In the genomic region with DNA sequence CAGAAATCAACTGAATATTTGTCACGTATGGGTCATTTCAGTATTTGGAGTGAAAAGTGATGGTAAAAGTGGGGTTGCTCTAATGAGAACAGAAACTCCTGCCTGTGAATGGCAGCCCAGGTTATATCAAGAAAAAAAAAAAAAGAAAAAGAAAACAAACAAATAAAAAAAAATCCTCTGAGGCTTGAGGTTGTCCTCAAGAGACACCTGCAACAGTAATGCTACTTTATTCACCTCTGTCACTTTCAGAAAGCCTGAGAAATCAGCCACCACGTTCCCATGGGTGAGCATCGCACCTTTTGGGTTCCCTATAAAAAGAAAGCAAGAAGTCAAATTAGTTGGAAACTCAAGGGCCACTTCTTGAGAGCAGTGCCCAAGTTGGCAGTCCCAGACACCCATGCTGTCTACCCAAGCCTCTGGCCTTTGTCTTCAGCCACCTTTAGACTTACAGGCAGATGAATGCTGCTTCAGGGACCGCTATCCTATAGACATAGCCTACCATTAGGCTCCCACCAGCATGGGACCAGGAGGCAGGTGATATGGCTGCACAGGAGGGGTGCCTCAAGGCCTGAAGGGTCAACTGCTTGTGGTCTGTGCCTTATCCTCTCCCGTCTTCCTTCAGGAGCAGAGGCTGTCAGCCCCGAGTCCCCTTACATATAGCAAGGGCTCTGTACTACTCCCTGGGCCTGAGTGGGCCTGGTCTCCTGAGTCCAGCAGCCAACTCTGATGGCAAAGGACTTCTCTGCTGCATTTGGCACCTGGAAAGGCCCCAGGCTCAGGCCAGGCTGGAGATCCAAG, we compare ENCODE assay signal across 19 cellular contexts. TPM values are rescaled to one million over a fixed set of nuclear protein-coding genes. Genes with fewer than 3 reads are reported as not detected.
DNase-seq lines count a peak whose midpoint lies in the region; ATAC-seq, FAIRE-seq and TF ChIP-seq lines count a peak whose summit lies in the region.
"Had no signal": no experiment of that assay in that cellular context is flagged by ENCODE, and none has a peak within 500 bp of the region (broad histone marks: within the 10 kb centered on the region; RNA-seq: fewer than 3 reads in every experiment).

No MANE protein-coding gene starts in this region.

- no peak overlapping the region for H3K14ac ChIP-seq in H1 (ENCODE audit: insufficient read length)

- H2BK120ac ChIP-seq in H1 (replicated peaks; ENCODE audit: low read depth, low read length): no peak overlapping the region

- no peak for ATAC-seq in Right ventricle myocardium superior (ENCODE audit: poor library complexity)
- peak; percentile 50 for ATAC-seq in HG03439 (IDR thresholded peaks at IDR 0.05; ENCODE audit: unreplicated experiment)
- ATAC-seq: activated CD4-positive, alpha-beta T cell treated with anti-CD3 and anti-CD28 coated beads for 36 hours; body of pancreas; left colon; sciatic nerve had no signal

- no peak overlapping the region for H2BK5ac ChIP-seq in H1 (ENCODE audit: low read depth, low read length)

- CTCF ChIA-PET in H1 (lab: Charles Lee; ENCODE audit: partially characterized antibody): interaction anchor here (1.4 kb wide), 1 partner anchor 31 kb away, joined by 4 read pairs; no protein-coding TSS in a partner anchor

- TF ChIP-seq CTCF in H1 (IDR thresholded peaks at IDR 0.05; ENCODE audit: control extremely low read depth in 1 of 3, insufficient read depth in 1 of 3, low read depth in 1 of 3, low read length in 3 of 3): no peak

- no peak overlapping the region for H3K56ac ChIP-seq in H1 (replicated peaks; ENCODE audit: insufficient read length, low read depth, low read length)

- H2BK15ac ChIP-seq in H1 (ENCODE audit: low read length): no peak overlapping the region

- no peak overlapping the region for H3K9ac ChIP-seq in H1 (replicated peaks in 1 of 4; ENCODE audit: extremely low read depth in 1 of 4, low read depth in 3 of 4, low read length in 3 of 4)

- no peaks in the 10 kb centered on the region for H3K79me1 ChIP-seq in H1 (ENCODE audit: low read depth, low read length)

- no peak overlapping the region for H4K5ac ChIP-seq in H1 (ENCODE audit: insufficient read length, low read depth, low read length)

- no peak for TF ChIP-seq POLR2A in H1 (IDR thresholded peaks at IDR 0.05; ENCODE audit: control extremely low read depth in 1 of 2, low read depth in 2 of 2, low read length in 2 of 2)

- FAIRE-seq in H1 (lab: Jason Lieb, UNC): no peak

- no peaks in the 10 kb centered on the region for H3K27me3 ChIP-seq in H1 (replicated peaks in 1 of 4; ENCODE audit: control insufficient read depth in 3 of 4, extremely low read depth in 1 of 4, insufficient read depth in 3 of 4, low read length in 3 of 4)
- H3K27me3 ChIP-seq: body of pancreas, colonic mucosa had no signal

- H3K23me2 ChIP-seq in H1 (ENCODE audit: low read depth, low read length): peaks cover 5% of the 10 kb centered on the region; the same call in 1 of the 2 replicates

- peak overlapping the region; percentile 75; the same call in 1 of the 2 replicates for H2BK12ac ChIP-seq in H1 (ENCODE audit: low read depth, low read length)

- 85% methylated on average over 6 of the region's 6 CpGs; no CpG with 5 or more reads in 1 of the 2 experiments for WGBS in H1 (ENCODE audit: extremely low coverage in 1 of 2, insufficient coverage in 1 of 2, insufficient read length in 1 of 2, insufficient replicate concordance in 2 of 2, low coverage in 1 of 2, low lambda C conversion rate in 2 of 2, missing lambda C conversion rate in 1 of 2), 2 experiments

- no peak overlapping the region for H2AFZ ChIP-seq in H1 (ENCODE audit: low read length)

- no peaks in the 10 kb centered on the region for H3K9me3 ChIP-seq in H1 (ENCODE audit: insufficient read depth in 2 of 2, low read depth in 1 of 2, low read length in 1 of 2)
- H3K9me3 ChIP-seq: body of pancreas, colonic mucosa had no signal

- POLR2A ChIA-PET in H1 (lab: Charles Lee; ENCODE audit: partially characterized antibody): no interaction called here

- no peak overlapping the region for H2BK20ac ChIP-seq in H1 (ENCODE audit: low read length)

- H4K91ac ChIP-seq in H1 (replicated peaks; ENCODE audit: insufficient read length, low read length): peak overlapping the region; percentile 34

- no peak overlapping the region for H3K4me3 ChIP-seq in H1 (ENCODE audit: extremely low read depth in 1 of 4, insufficient read depth in 2 of 4, low read depth in 3 of 4, low read length in 4 of 4)
- H3K4me3 ChIP-seq: body of pancreas, colonic mucosa had no signal

- peak; percentile 65 for DNase-seq in cardiac septum (ENCODE audit: low spot score)
- no peak for DNase-seq in Right ventricle myocardium superior
- no peak for DNase-seq in H1 (ENCODE audit: low read depth in 1 of 2, low spot score in 2 of 2)
- DNase-seq in ureter (ENCODE audit: low spot score): peak; percentile 23
- DNase-seq in NCI-H82 (lab: John Stamatoyannopoulos, UW): no peak
- no peak for DNase-seq in GOT3 (lab: John Stamatoyannopoulos, UW)
- no peak for DNase-seq in DMS53 (lab: John Stamatoyannopoulos, UW)
- DNase-seq: activated CD4-positive, alpha-beta T cell treated with anti-CD3 and anti-CD28 coated beads for 36 hours; activated naive CD4-positive, alpha-beta T cell treated with Interleukin-2 at 50 U/mL for 16 hours; body of pancreas; colonic mucosa; GF-D8; glutamatergic neuron; left colon; NCI-H146; nephron progenitor cell had no signal

- H3K79me2 ChIP-seq in H1 (ENCODE audit: control insufficient read depth in 1 of 2, insufficient read depth in 2 of 2, low read length in 2 of 2): no peaks in the 10 kb centered on the region

- no peak overlapping the region for H3K4ac ChIP-seq in H1 (replicated peaks; ENCODE audit: insufficient read length, low read depth, low read length)

- H4K20me1 ChIP-seq in H1 (replicated peaks in 1 of 2; ENCODE audit: control insufficient read depth in 1 of 2, insufficient read depth in 2 of 2, low read length in 2 of 2): no peaks in the 10 kb centered on the region

- no peaks in the 10 kb centered on the region for H3K36me3 ChIP-seq in H1 (ENCODE audit: control insufficient read depth in 2 of 4, insufficient read depth in 4 of 4, low read length in 3 of 4)
- H3K36me3 ChIP-seq: colonic mucosa had no signal

- intact Hi-C loops in cardiac septum (cut with DNase I) (no loop called here), Right ventricle myocardium superior (cut with DNase I) (no loop called here)

- no peak overlapping the region for H3K27ac ChIP-seq in H1 (ENCODE audit: low read depth, low read length)
- H3K27ac ChIP-seq: body of pancreas, colonic mucosa had no signal

- H2AK5ac ChIP-seq in H1 (ENCODE audit: low read depth, low read length): no peak overlapping the region

- no peak overlapping the region for H3K18ac ChIP-seq in H1 (ENCODE audit: extremely low read depth, low read length)

- H4K8ac ChIP-seq in H1 (ENCODE audit: extremely low read depth, insufficient read depth, low read length): no peak overlapping the region

- TF ChIP-seq EP300 in H1 (IDR thresholded peaks at IDR 0.05; ENCODE audit: borderline replicate concordance in 1 of 2, low read depth in 2 of 2, low read length in 2 of 2): no peak

- no peak overlapping the region for H3K23ac ChIP-seq in H1 (ENCODE audit: insufficient read length)

- no peak overlapping the region for H3K4me2 ChIP-seq in H1 (ENCODE audit: insufficient read depth in 1 of 2, low read depth in 2 of 2, low read length in 2 of 2)

- TF ChIP-seq RAD21 in H1 (IDR thresholded peaks at IDR 0.05 in 1 of 2, conservative IDR thresholded peaks at IDR 0.05 in 1 of 2; ENCODE audit: low read depth in 2 of 2, low read length in 2 of 2): no peak

- H3K4me1 ChIP-seq in H1 (replicated peaks in 1 of 4; ENCODE audit: control insufficient read depth in 3 of 4, insufficient read depth in 4 of 4, low read length in 3 of 4): peaks cover 0 to 10% (median 5%) of the 10 kb centered on the region in 4 experiments; a peak in 4 of 7 replicates
- H3K4me1 ChIP-seq: body of pancreas, colonic mucosa had no signal

TF ChIP-seq in H1, 55 proteins besides CTCF, POLR2A, EP300 and RAD21:
- no peak for TF ChIP-seq SIX5 (IDR thresholded peaks at IDR 0.05; ENCODE audit: low read depth, low read length)
- TF ChIP-seq TAF1 (IDR thresholded peaks at IDR 0.05; ENCODE audit: low read depth, low read length): no peak
- no peak for TF ChIP-seq GTF2F1 (IDR thresholded peaks at IDR 0.05; ENCODE audit: borderline replicate concordance, low read depth, low read length)
- TF ChIP-seq ATF2 (IDR thresholded peaks at IDR 0.05; ENCODE audit: low read length): no peak

RNA-seq across cellular contexts. Expression of gene MEIKIN, which starts 31.1 kb away (rescaled TPM):
- total RNA-seq in cardiac septum (not detected), Right ventricle myocardium superior (not detected), ureter (not detected)
- not detected in 2 replicates for total RNA-seq in H1 (2021; fragmentation: NEBNext Ultra II Directional; extraction: Animal tissue kit (Norgen Biotek cat#: 25700))
- not detected in 2 replicates for polyA plus RNA-seq in H1 (2011; rRNA removed)
- polyA plus RNA-seq in H1 (2011; cell fraction: cytosol; rRNA removed): not detected
- polyA plus RNA-seq in H1 (2011; cell fraction: nucleus; rRNA removed): not detected
- not detected in 4 replicates for polyA plus RNA-seq in H1 (2012, experiment 1 of 2)
- not detected for polyA plus RNA-seq in H1 (2012, experiment 2 of 2)
- not detected for polyA plus RNA-seq in H1 (2013, experiment 1 of 2)
- polyA plus RNA-seq in H1 (2013, experiment 2 of 2): 0.24 TPM
- not detected in 2 replicates for polyA minus RNA-seq in H1 (2011; rRNA and poly(A)+ RNA removed)
- not detected for polyA minus RNA-seq in H1 (2011; cell fraction: cytosol; rRNA and poly(A)+ RNA removed)
- polyA minus RNA-seq in H1 (2011; cell fraction: nucleus; rRNA and poly(A)+ RNA removed): not detected
- total RNA-seq: activated CD4-positive, alpha-beta T cell treated with anti-CD3 and anti-CD28 coated beads for 36 hours; colonic mucosa; left colon; mesothelial cell of epicardium; sciatic nerve had no signal

RNA-seq across cellular contexts. Expression of gene ACSL6, which starts 34.8 kb away (rescaled TPM):
- total RNA-seq in cardiac septum (4.5 TPM), Right ventricle myocardium superior (3.0 TPM), ureter (0.81 TPM)
- total RNA-seq in H1 (2021; fragmentation: NEBNext Ultra II Directional; extraction: Animal tissue kit (Norgen Biotek cat#: 25700)): 2.4 and 3.8 TPM in 2 replicates
- 2.3 and 3.4 TPM in 2 replicates for polyA plus RNA-seq in H1 (2011; rRNA removed)
- polyA plus RNA-seq in H1 (2011; cell fraction: cytosol; rRNA removed): 1.8 TPM
- polyA plus RNA-seq in H1 (2011; cell fraction: nucleus; rRNA removed): 11.2 TPM
- 2.1 to 4.6 TPM (median 2.9 TPM) in 4 replicates for polyA plus RNA-seq in H1 (2012, experiment 1 of 2)
- 0.52 TPM for polyA plus RNA-seq in H1 (2012, experiment 2 of 2)
- polyA plus RNA-seq in H1 (2013, experiment 1 of 2): 2.4 TPM
- polyA plus RNA-seq in H1 (2013, experiment 2 of 2): 2.1 TPM
- 3.9 and 9.3 TPM in 2 replicates for polyA minus RNA-seq in H1 (2011; rRNA and poly(A)+ RNA removed)
- not detected for polyA minus RNA-seq in H1 (2011; cell fraction: cytosol; rRNA and poly(A)+ RNA removed)
- polyA minus RNA-seq in H1 (2011; cell fraction: nucleus; rRNA and poly(A)+ RNA removed): 4.6 TPM
- total RNA-seq: mesothelial cell of epicardium had no signal

Comparison
In these comparisons a context has a peak if more than half of its experiments do, and no peak if none do; other contexts are left out.
1. DNase-seq: peak in cardiac septum (single experiment) and ureter (single experiment); none in Right ventricle myocardium superior (single experiment), H1 (0 of 2), NCI-H82 (single experiment), GOT3 (single experiment) and DMS53 (single experiment).